Comparison of ENCODE assay signal across 25 cellular contexts in the genomic region with DNA sequence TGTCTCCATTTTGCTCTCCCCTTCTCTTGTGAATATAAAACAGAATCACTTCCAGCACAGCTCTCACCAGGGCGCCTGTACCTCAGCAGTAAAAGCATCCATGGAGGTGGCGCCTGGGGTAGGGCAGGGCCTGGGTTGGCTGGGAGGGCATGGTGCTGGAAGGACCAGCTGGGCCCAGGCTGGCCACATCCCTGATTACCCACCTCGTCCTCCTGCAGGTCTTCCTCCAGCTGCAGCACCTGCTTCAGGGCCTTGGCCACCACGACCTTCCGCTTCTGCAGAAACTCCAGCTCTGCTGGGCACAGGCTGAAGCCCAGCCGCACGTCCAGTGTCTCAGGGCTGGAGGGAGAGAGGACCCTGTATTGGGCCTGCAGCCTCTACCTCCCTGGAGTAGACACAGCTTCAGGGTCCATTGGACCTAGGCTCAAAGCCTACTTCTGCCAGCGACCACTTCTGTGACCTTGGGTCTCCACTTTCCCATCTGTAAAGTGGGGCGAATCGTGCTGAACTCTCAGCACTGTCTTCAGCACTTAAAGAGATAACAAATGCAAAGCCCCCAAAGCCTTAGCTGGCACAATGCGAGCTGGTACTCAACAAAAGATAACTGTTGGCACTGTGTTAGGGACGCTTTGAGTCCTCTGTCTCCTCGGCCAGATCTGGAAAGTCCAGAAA. TPM values are rescaled to one million over a fixed set of nuclear protein-coding genes. Genes with fewer than 3 reads are reported as not detected.
DNase-seq lines count a peak whose midpoint lies in the region; ATAC-seq and TF ChIP-seq lines count a peak whose summit lies in the region.
"Had no signal": no experiment of that assay in that cellular context is flagged by ENCODE, and none has a peak within 500 bp of the region (broad histone marks: within the 10 kb centered on the region; RNA-seq: fewer than 3 reads in every experiment).

No MANE protein-coding gene starts in this region.

- in situ Hi-C loops in IMR-90 (cut with MboI; ENCODE audit: low sequenced_read_pairs) = no loop called here

- H3K56ac ChIP-seq in IMR-90 (ENCODE audit: extremely low read depth, insufficient read depth, low read length) = no peak overlapping the region

- 85% methylated on average over 4 of the region's 13 CpGs; no CpG with 5 or more reads in 1 of the 2 experiments for WGBS in IMR-90 (ENCODE audit: extremely low coverage in 2 of 2, insufficient read length in 1 of 2), 2 experiments

- H3K14ac ChIP-seq in IMR-90 (replicated peaks; ENCODE audit: low read depth, low read length) = no peak overlapping the region

- no peak overlapping the region for H2BK120ac ChIP-seq in IMR-90 (ENCODE audit: low read depth, low read length)

- no peak overlapping the region for H4K5ac ChIP-seq in IMR-90 (ENCODE audit: low read depth, low read length)

- H2AK9ac ChIP-seq in IMR-90 (replicated peaks; ENCODE audit: low read depth, low read length, poor library complexity) = no peak overlapping the region

- no peak overlapping the region for H3K4me3 ChIP-seq in IMR-90 (ENCODE audit: insufficient read depth, low read depth, low read length)
- H3K4me3 ChIP-seq: A549; BLaER1 treated with 17β-estradiol and CSF1 and Interleukin-3, amounts not matched to agents 10 nM and 100 nM had no signal

- H3K9me3 Mint-ChIP-seq in nephron progenitor cell (no peaks in the 10 kb centered on the region), endothelial cell (ENCODE audit: unreplicated experiment) (no peaks in the 10 kb centered on the region)
- no peaks in the 10 kb centered on the region for H3K9me3 Mint-ChIP-seq in stimulated activated naive B cell treated with anti-CD40 and anti-IgM and Interleukin-4, amounts not matched to agents 10 μg/mL and 1 μg/mL and 100 μg/mL, for 72 hours
- H3K9me3 Mint-ChIP-seq: CD4-positive, alpha-beta memory T cell had no signal

- no peak overlapping the region for H3K4ac ChIP-seq in IMR-90 (ENCODE audit: low read depth, low read length)

- no peak for TF ChIP-seq POLR2A in IMR-90 (IDR thresholded peaks at IDR 0.05; ENCODE audit: low read depth, low read length)

- no peak overlapping the region for H3K27ac ChIP-seq in IMR-90 (ENCODE audit: insufficient read depth, low read length)
- peak overlapping the region; percentile 66 for H3K27ac ChIP-seq in VCaP
- H3K27ac ChIP-seq: A549; BLaER1 treated with 17β-estradiol and CSF1 and Interleukin-3, amounts not matched to agents 10 nM and 100 nM had no signal

- H2AFZ ChIP-seq in IMR-90 (replicated peaks; ENCODE audit: low read length, poor library complexity) = peak overlapping the region; percentile 14

- H4K20me1 ChIP-seq in IMR-90 (ENCODE audit: insufficient read depth, low read length) = no peaks in the 10 kb centered on the region
- H4K20me1 ChIP-seq: BLaER1 treated with 17β-estradiol and CSF1 and Interleukin-3, amounts not matched to agents 10 nM and 100 nM had no signal

- peaks cover 61% of the 10 kb centered on the region for H3K27me3 ChIP-seq in IMR-90 (ENCODE audit: control insufficient read depth, insufficient read depth, low read length)
- H3K27me3 ChIP-seq: BLaER1 treated with 17β-estradiol and CSF1 and Interleukin-3, amounts not matched to agents 10 nM and 100 nM had no signal

- H2BK20ac ChIP-seq in IMR-90 (ENCODE audit: low read depth, low read length) = no peak overlapping the region

- no peaks in the 10 kb centered on the region for H3K9me3 ChIP-seq in IMR-90 (ENCODE audit: control insufficient read depth, insufficient read depth, low read length)
- H3K9me3 ChIP-seq: A549; BLaER1 treated with 17β-estradiol and CSF1 and Interleukin-3, amounts not matched to agents 10 nM and 100 nM; SK-N-SH had no signal

- H3K36me3 Mint-ChIP-seq in nephron progenitor cell (ENCODE audit: low read depth) (no peaks in the 10 kb centered on the region), endothelial cell (ENCODE audit: low read depth, unreplicated experiment) (no peaks in the 10 kb centered on the region)
- no peaks in the 10 kb centered on the region for H3K36me3 Mint-ChIP-seq in stimulated activated naive B cell treated with anti-CD40 and anti-IgM and Interleukin-4, amounts not matched to agents 10 μg/mL and 1 μg/mL and 100 μg/mL, for 72 hours
- H3K36me3 Mint-ChIP-seq: CD4-positive, alpha-beta memory T cell had no signal

- CTCF ChIA-PET in IMR-90 (lab: Yijun Ruan, JAX) = no interaction called here

- no peak for TF ChIP-seq RAD21 in IMR-90 (IDR thresholded peaks at IDR 0.05; ENCODE audit: low read length)

- H3K9ac ChIP-seq in IMR-90 (ENCODE audit: low read depth, low read length) = no peak overlapping the region
- H3K9ac ChIP-seq: BLaER1 treated with 17β-estradiol and CSF1 and Interleukin-3, amounts not matched to agents 10 nM and 100 nM; SK-N-SH had no signal

- H3K4me2 ChIP-seq in IMR-90 (ENCODE audit: low read depth, low read length) = no peak overlapping the region
- H3K4me2 ChIP-seq: A549; BLaER1 treated with 17β-estradiol and CSF1 and Interleukin-3, amounts not matched to agents 10 nM and 100 nM; SK-N-SH had no signal

- no peak overlapping the region for H4K91ac ChIP-seq in IMR-90 (ENCODE audit: insufficient read depth, low read depth, low read length)

- H2BK5ac ChIP-seq in IMR-90 (ENCODE audit: low read depth, low read length, poor library complexity, severe bottlenecking) = no peak overlapping the region

- H3K4me3 Mint-ChIP-seq in nephron progenitor cell (no peak overlapping the region), endothelial cell (ENCODE audit: unreplicated experiment) (no peak overlapping the region)
- H3K4me3 Mint-ChIP-seq in stimulated activated naive B cell treated with anti-CD40 and anti-IgM and Interleukin-4, amounts not matched to agents 10 μg/mL and 1 μg/mL and 100 μg/mL, for 72 hours = no peak overlapping the region
- H3K4me3 Mint-ChIP-seq: CD4-positive, alpha-beta memory T cell had no signal

- H2BK15ac ChIP-seq in IMR-90 (ENCODE audit: low read depth, low read length) = no peak overlapping the region

- no peak overlapping the region for H3K23ac ChIP-seq in IMR-90 (ENCODE audit: low read depth, low read length)

- H2AK5ac ChIP-seq in IMR-90 (ENCODE audit: low read depth, low read length) = no peak overlapping the region

- H3K4me1 Mint-ChIP-seq in nephron progenitor cell (peaks cover 27% of the 10 kb centered on the region), endothelial cell (ENCODE audit: unreplicated experiment) (peaks cover 7% of the 10 kb centered on the region)
- H3K4me1 Mint-ChIP-seq in stimulated activated naive B cell treated with anti-CD40 and anti-IgM and Interleukin-4, amounts not matched to agents 10 μg/mL and 1 μg/mL and 100 μg/mL, for 72 hours = peaks cover 6 to 7% of the 10 kb centered on the region in 2 donors

- no TSS peak for BruUV-seq in IMR-90 (replicated peaks; lab: Mats Ljungman, UMichigan)

- H3K9me1 ChIP-seq in IMR-90 (ENCODE audit: insufficient read depth, low read length) = no peaks in the 10 kb centered on the region

- no peak for ATAC-seq in IMR-90 (ENCODE audit: low read depth)
- no peak for ATAC-seq in stimulated activated naive B cell treated with anti-CD40 and anti-IgM and Interleukin-4, amounts not matched to agents 10 μg/mL and 1 μg/mL and 100 μg/mL, for 72 hours (replicated peaks)
- ATAC-seq: A549, Panc1 had no signal

- POLR2A ChIA-PET in IMR-90 (lab: Charles Lee; ENCODE audit: unreplicated experiment) = no interaction called here

- H3K79me1 ChIP-seq in IMR-90 (ENCODE audit: low read depth in 1 of 2, low read length in 2 of 2) = no peaks in the 10 kb centered on the region

- no peak overlapping the region for H4K8ac ChIP-seq in IMR-90 (ENCODE audit: low read depth in 2 of 2, low read length in 2 of 2)

- H3K27ac Mint-ChIP-seq in nephron progenitor cell (peak overlapping the region; percentile 25), endothelial cell (ENCODE audit: unreplicated experiment) (no peak overlapping the region)
- H3K27ac Mint-ChIP-seq in stimulated activated naive B cell treated with anti-CD40 and anti-IgM and Interleukin-4, amounts not matched to agents 10 μg/mL and 1 μg/mL and 100 μg/mL, for 72 hours = peak overlapping the region; percentile 69

- no peaks in the 10 kb centered on the region for H3K36me3 ChIP-seq in IMR-90 (ENCODE audit: control insufficient read depth, insufficient read depth, low read length)
- H3K36me3 ChIP-seq: BLaER1 treated with 17β-estradiol and CSF1 and Interleukin-3, amounts not matched to agents 10 nM and 100 nM had no signal

- DNase-seq in IMR-90 = no peak
- DNase-seq in nephron progenitor cell = no peak
- DNase-seq in stimulated activated naive B cell treated with anti-CD40 and anti-IgM and Interleukin-4, amounts not matched to agents 10 μg/mL and 1 μg/mL and 100 μg/mL, for 72 hours = no peak
- no peak for DNase-seq in DMS153 (lab: John Stamatoyannopoulos, UW)
- DNase-seq in NAMALWA (ENCODE audit: low spot score) = no peak
- DNase-seq in endothelial cell (ENCODE audit: low spot score) = no peak
- DNase-seq: AML-193; CD4-positive, alpha-beta memory T cell; COR-L47; DMS79; EL; GDM1; KBM-7; MV-4-11; NCI-H1694; NCI-H2227 treated with DMSO at 0.1 percent for 48 hours; SK-N-SH; SW 1271 had no signal

- H3K18ac ChIP-seq in IMR-90 (ENCODE audit: low read depth, low read length) = no peak overlapping the region

- dilution Hi-C loops in IMR-90 (cut with HindIII; ENCODE audit: low sequenced_read_pairs, unreplicated experiment) = no loop called here

- peaks cover 19% of the 10 kb centered on the region for H3K27me3 Mint-ChIP-seq in nephron progenitor cell (ENCODE audit: low read depth, poor library complexity)
- peaks cover 5 to 7% of the 10 kb centered on the region in 2 donors for H3K27me3 Mint-ChIP-seq in stimulated activated naive B cell treated with anti-CD40 and anti-IgM and Interleukin-4, amounts not matched to agents 10 μg/mL and 1 μg/mL and 100 μg/mL, for 72 hours
- peaks cover 4% of the 10 kb centered on the region for H3K27me3 Mint-ChIP-seq in endothelial cell (ENCODE audit: unreplicated experiment)

- TF ChIP-seq CTCF in IMR-90 (conservative IDR thresholded peaks at IDR 0.05; ENCODE audit: low read depth, low read length) (no peak), VCaP (conservative IDR thresholded peaks at IDR 0.05) (no peak), nephron progenitor cell (IDR thresholded peaks at IDR 0.05) (no peak), endothelial cell (IDR thresholded peaks at IDR 0.05; ENCODE audit: unreplicated experiment) (no peak)

- H3K4me1 ChIP-seq in IMR-90 (ENCODE audit: control insufficient read depth, insufficient read depth, low read length) = no peaks in the 10 kb centered on the region
- H3K4me1 ChIP-seq: A549 had no signal

- intact Hi-C loops in IMR-90 (cut with micrococcal nuclease) = no loop called here

TF ChIP-seq in IMR-90, 13 proteins besides CTCF, POLR2A, EP300 and RAD21 (continues in another document):
- no peak for TF ChIP-seq CHD1 (IDR thresholded peaks at IDR 0.05; ENCODE audit: low read depth, low read length)

RNA-seq across cellular contexts. Expression of a gene that starts 23.8 kb away (rescaled TPM):
- total RNA-seq in IMR-90 (2012; rRNA removed) = not detected in 2 replicates
- polyA plus RNA-seq in IMR-90 (2012; rRNA removed) = not detected in 2 replicates
- polyA plus RNA-seq in IMR-90 (2012; cell fraction: cytosol; rRNA removed) = not detected in 2 replicates
- polyA plus RNA-seq in IMR-90 (2012; cell fraction: nucleus; rRNA removed; ENCODE audit: low replicate concordance) = not detected in 2 replicates
- total RNA-seq in endothelial cell (ENCODE audit: unreplicated experiment) = not detected
- total RNA-seq: CD4-positive, alpha-beta memory T cell; HT-29; LHCN-M2; OCI-LY7 had no signal
- polyA plus RNA-seq: CD4-positive, alpha-beta memory T cell; SK-N-SH had no signal

RNA-seq across cellular contexts. Expression of a gene that starts 24.7 kb away (rescaled TPM):
- 26.4 and 29.0 TPM in 2 replicates for total RNA-seq in IMR-90 (2012; rRNA removed)
- 21.0 and 21.1 TPM in 2 replicates for polyA plus RNA-seq in IMR-90 (2012; rRNA removed)
- polyA plus RNA-seq in IMR-90 (2012; cell fraction: cytosol; rRNA removed) = 13.2 and 20.3 TPM in 2 replicates
- 10.2 and 11.2 TPM in 2 replicates for polyA plus RNA-seq in IMR-90 (2012; cell fraction: nucleus; rRNA removed; ENCODE audit: low replicate concordance)
- 64.9 TPM for total RNA-seq in endothelial cell (ENCODE audit: unreplicated experiment)
